ENCODE assay signal across 8 cellular contexts in the genomic region with DNA sequence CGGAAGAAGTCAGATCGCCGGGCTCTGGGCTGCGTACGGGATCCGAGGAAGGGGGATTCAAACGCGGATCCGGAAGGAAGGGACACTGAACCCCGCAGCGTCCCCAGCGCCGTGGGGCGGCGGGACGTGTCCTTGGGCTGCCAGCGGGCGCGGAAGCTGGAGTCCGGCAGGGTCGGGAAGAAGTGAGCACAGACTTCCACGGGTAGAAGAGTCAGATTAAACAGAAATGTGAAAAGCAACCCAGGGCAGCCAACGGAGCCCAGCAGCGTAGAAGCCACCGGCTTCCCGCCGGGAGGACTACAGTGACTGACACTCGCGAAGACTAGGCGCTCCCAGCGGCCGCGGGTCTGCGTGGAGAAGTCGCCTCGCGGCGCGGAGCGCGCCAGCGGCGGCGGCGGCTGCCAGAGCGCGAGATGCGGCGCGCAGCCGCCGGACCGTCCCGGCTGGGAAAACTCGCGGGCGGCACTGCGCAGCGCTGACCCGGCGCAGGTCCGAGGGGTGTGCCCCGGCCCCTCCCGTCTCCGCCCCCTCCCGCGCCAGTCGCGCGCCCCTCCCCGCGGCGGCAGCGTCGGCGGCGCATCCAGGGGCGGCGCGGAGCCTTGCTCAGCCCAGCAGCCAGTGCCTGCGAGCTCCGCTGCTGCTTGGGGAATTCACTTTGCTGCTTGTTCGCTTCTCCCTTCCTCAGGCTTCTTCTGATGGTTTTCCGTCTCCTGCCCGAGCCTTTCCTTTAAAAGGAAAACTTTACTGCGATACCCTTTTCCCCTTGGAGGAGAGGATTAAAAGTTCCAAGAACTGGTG. TPM values are rescaled to one million over a fixed set of nuclear protein-coding genes. Genes with fewer than 3 reads are reported as not detected.
DNase-seq lines count a peak whose midpoint lies in the region; ATAC-seq and TF ChIP-seq lines count a peak whose summit lies in the region.

A gene (plus strand): TSS at position 618 of the 798 bp plus-strand sequence. CDS start 239 bp downstream, outside the sequence.

- DNase-seq in activated T-cell treated with anti-CD3 and anti-CD28 coated beads for 48 hours (ENCODE audit: low read depth) (peak; percentile 29), NCI-H2227 treated with DMSO at 0.1 percent for 48 hours (lab: John Stamatoyannopoulos, UW) (peak; percentile 56), amniotic stem cell (lab: John Stamatoyannopoulos, UW) (peak; percentile 45), left cardiac atrium (peak; percentile 68), progenitor cell of endocrine pancreas (ENCODE audit: low spot score, unreplicated experiment) (peak; percentile 53), CD1c-positive myeloid dendritic cell (ENCODE audit: extremely low spot score) (no peak)
- DNase-seq in activated T-cell treated with anti-CD3 and anti-CD28 coated beads, Interleukin-2, amount 50 U/mL, for 1 hour = no peak

- peak; percentile 27 for TF ChIP-seq CTCF in progenitor cell of endocrine pancreas (IDR thresholded peaks at IDR 0.05; ENCODE audit: unreplicated experiment)

- peaks cover 22% of the 10 kb centered on the region for H3K4me1 Mint-ChIP-seq in progenitor cell of endocrine pancreas (ENCODE audit: low read depth)

- intact Hi-C loops in left cardiac atrium (cut with DNase I) = loop anchor here (1.0 to 5.0 kb wide), 3 partner anchors 143 to 659 kb away; no protein-coding TSS in a partner anchor

- ATAC-seq in HG02798 (IDR thresholded peaks at IDR 0.05; ENCODE audit: poor library complexity, unreplicated experiment) (peak; percentile 75), left cardiac atrium (peak; percentile 88 to 95)

- H3K36me3 Mint-ChIP-seq in progenitor cell of endocrine pancreas (ENCODE audit: insufficient read depth) = peaks cover 2% of the 10 kb centered on the region

- peaks cover 34% of the 10 kb centered on the region for H3K27me3 Mint-ChIP-seq in progenitor cell of endocrine pancreas

- peak within 1 kb of the TSS; percentile 91 for H3K4me3 Mint-ChIP-seq in progenitor cell of endocrine pancreas (ENCODE audit: low read depth)

- no peaks in the 10 kb centered on the region for H3K9me3 Mint-ChIP-seq in progenitor cell of endocrine pancreas (ENCODE audit: low read depth)

- H3K27ac Mint-ChIP-seq in progenitor cell of endocrine pancreas = peak within 1 kb of the TSS; percentile 64

RNA-seq across cellular contexts. Expression of the gene that starts here (rescaled TPM):
- 1 to 10 TPM; 1.6 to 2.1 TPM for total RNA-seq in left cardiac atrium
- 22.4 and 24.0 TPM in 2 replicates for total RNA-seq in progenitor cell of endocrine pancreas

Comparison
In these comparisons a context has a peak if more than half of its experiments do, and no peak if none do; other contexts are left out.
1. DNase-seq: peak in activated T-cell treated with anti-CD3 and anti-CD28 coated beads for 48 hours (single experiment), NCI-H2227 treated with DMSO at 0.1 percent for 48 hours (single experiment), amniotic stem cell (single experiment), left cardiac atrium (single experiment) and progenitor cell of endocrine pancreas (single experiment); none in activated T-cell treated with anti-CD3 and anti-CD28 coated beads, Interleukin-2, amount 50 U/mL, for 1 hour (single experiment) and CD1c-positive myeloid dendritic cell (single experiment).